ENCODE assay signal across 22 cellular contexts in the genomic region with DNA sequence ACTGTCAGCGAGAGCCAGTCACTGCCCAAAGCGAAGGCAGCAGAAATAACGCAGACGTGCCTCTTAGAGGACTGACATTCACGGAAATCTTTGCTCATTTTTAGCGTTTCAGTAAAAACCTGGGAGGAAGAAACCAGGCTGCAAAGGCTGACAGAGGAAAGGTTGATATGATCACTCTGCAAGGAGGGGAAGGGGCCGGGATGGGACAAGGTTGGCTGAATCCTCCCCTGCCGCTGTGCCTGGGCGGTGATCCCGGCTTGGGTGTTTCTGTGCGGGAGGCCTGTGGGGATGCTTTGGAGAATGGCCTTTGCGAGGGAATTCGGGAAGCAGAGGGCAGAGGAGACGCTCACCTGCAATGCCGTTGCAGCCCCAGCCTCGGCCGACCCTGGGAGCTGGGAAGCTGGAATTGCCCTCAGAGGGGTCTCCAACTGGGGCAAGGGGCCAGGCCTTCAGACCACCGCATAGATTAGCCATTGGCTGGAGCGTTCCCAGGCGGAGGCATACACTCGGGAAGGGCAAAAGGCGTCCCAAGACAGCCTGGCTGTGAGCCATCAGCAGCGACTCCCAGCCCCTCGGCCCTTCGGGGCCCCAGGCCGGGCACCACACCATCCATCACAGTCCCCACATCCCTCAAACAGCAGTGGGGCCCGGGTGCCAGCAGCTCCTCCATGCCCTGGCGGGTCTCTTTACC.
DNase-seq lines count a peak whose midpoint lies in the region; ATAC-seq and TF ChIP-seq lines count a peak whose summit lies in the region.
"Had no signal": no experiment of that assay in that cellular context is flagged by ENCODE, and none has a peak within 500 bp of the region (broad histone marks: within the 10 kb centered on the region; RNA-seq: fewer than 3 reads in every experiment).

No MANE protein-coding gene starts in this region.

- no peak overlapping the region for H3K4me3 Mint-ChIP-seq in activated CD8-positive, alpha-beta memory T cell treated with anti-CD3 and anti-CD28 coated beads, Interleukin-2, amount 10 ng/mL, durations not matched to agents 7 days and 5 days
- H3K4me3 Mint-ChIP-seq in CD14-positive monocyte = no peak overlapping the region
- H3K4me3 Mint-ChIP-seq in activated naive CD4-positive, alpha-beta T cell treated with anti-CD3 and anti-CD28 coated beads, Interleukin-2, amount 10 ng/mL, durations not matched to agents 7 days and 5 days = no peak overlapping the region

- no peaks in the 10 kb centered on the region for H3K9me3 Mint-ChIP-seq in activated CD8-positive, alpha-beta memory T cell treated with anti-CD3 and anti-CD28 coated beads, Interleukin-2, amount 10 ng/mL, durations not matched to agents 7 days and 5 days (ENCODE audit: low read depth)
- peaks cover 0 to 1% (median 0%) of the 10 kb centered on the region in 7 donors for H3K9me3 Mint-ChIP-seq in CD14-positive monocyte
- H3K9me3 Mint-ChIP-seq in activated naive CD4-positive, alpha-beta T cell treated with anti-CD3 and anti-CD28 coated beads, Interleukin-2, amount 10 ng/mL, durations not matched to agents 7 days and 5 days = no peaks in the 10 kb centered on the region

- H3K14ac ChIP-seq in neuronal stem cell (ENCODE audit: low read length) = no peak overlapping the region

- peaks cover 18 to 33% of the 10 kb centered on the region in 2 donors for H3K4me1 ChIP-seq in neuronal stem cell (ENCODE audit: control insufficient read depth in 2 of 2, insufficient read depth in 1 of 2, low read depth in 1 of 2, low read length in 2 of 2)

- CTCF ChIA-PET in activated CD8-positive, alpha-beta memory T cell treated with anti-CD3 and anti-CD28 coated beads, Interleukin-2, amount 10 ng/mL, durations not matched to agents 7 days and 5 days (lab: Charles Lee) = no interaction called here
- CTCF ChIA-PET in activated naive CD4-positive, alpha-beta T cell treated with anti-CD3 and anti-CD28 coated beads, Interleukin-2, amount 10 ng/mL, durations not matched to agents 7 days and 5 days (lab: Charles Lee) = no interaction called here

- no peaks in the 10 kb centered on the region for H3K27me3 ChIP-seq in neuronal stem cell (ENCODE audit: control insufficient read depth in 3 of 3, insufficient read depth in 3 of 3, low read depth in 1 of 3, low read length in 3 of 3)
- H3K27me3 ChIP-seq: BE2C, SJSA1 had no signal

- H3K36me3 ChIP-seq in neuronal stem cell (replicated peaks in 1 of 2; ENCODE audit: control insufficient read depth in 2 of 2, insufficient read depth in 2 of 2, low read length in 2 of 2) = no peaks in the 10 kb centered on the region
- H3K36me3 ChIP-seq: BE2C, SJSA1 had no signal

- peaks cover 3 to 5% of the 10 kb centered on the region in 2 donors for H3K9me3 ChIP-seq in neuronal stem cell (replicated peaks in 1 of 2; ENCODE audit: control insufficient read depth in 2 of 2, insufficient read depth in 1 of 2, low read depth in 1 of 2, low read length in 2 of 2)
- H3K9me3 ChIP-seq: BE2C, SJSA1 had no signal

- no peak overlapping the region for H4K8ac ChIP-seq in neuronal stem cell (ENCODE audit: low read depth, low read length)

- H3K79me1 ChIP-seq in neuronal stem cell (ENCODE audit: low read depth, low read length) = no peaks in the 10 kb centered on the region

- H3K4me3 ChIP-seq in neuronal stem cell (ENCODE audit: low read length in 2 of 2) = no peak overlapping the region
- H3K4me3 ChIP-seq: PC-9, SJSA1 had no signal

- DNase-seq in activated CD8-positive, alpha-beta memory T cell treated with anti-CD3 and anti-CD28 coated beads, Interleukin-2, amount 10 ng/mL, durations not matched to agents 7 days and 5 days = peak; percentile 30
- DNase-seq in activated CD8-positive, alpha-beta memory T cell treated with anti-CD3 and anti-CD28 coated beads, Interleukin-2, amount 50 U/mL, for 4 hours = no peak
- peak; percentile 9 for DNase-seq in GM03348 (ENCODE audit: low spot score)
- DNase-seq in ecto neural progenitor cell (ENCODE audit: low spot score) = peak; percentile 19
- no peak for DNase-seq in neuronal stem cell (ENCODE audit: low spot score)
- no peak for DNase-seq in CD14-positive monocyte (ENCODE audit: low spot score)
- no peak for DNase-seq in activated naive CD4-positive, alpha-beta T cell treated with anti-CD3 and anti-CD28 coated beads, Interleukin-2, amount 10 ng/mL, durations not matched to agents 7 days and 5 days
- DNase-seq in substantia nigra (lab: John Stamatoyannopoulos, UW) = no peak
- DNase-seq: 8988T, ACHN, Calu3, DMS153, DND-41, NCI-H1048, NCI-H1417, NCI-H2029 treated with DMSO at 0.1 percent for 48 hours, NCI-H526 treated with DMSO at 0.1 percent for 48 hours, PC-9, Right ventricle myocardium superior had no signal

- H3K27me3 Mint-ChIP-seq in activated CD8-positive, alpha-beta memory T cell treated with anti-CD3 and anti-CD28 coated beads, Interleukin-2, amount 10 ng/mL, durations not matched to agents 7 days and 5 days = no peaks in the 10 kb centered on the region
- H3K27me3 Mint-ChIP-seq in CD14-positive monocyte (ENCODE audit: low read depth in 3 of 3) = peaks cover 4 to 8% (median 5%) of the 10 kb centered on the region in 3 donors
- H3K27me3 Mint-ChIP-seq in activated naive CD4-positive, alpha-beta T cell treated with anti-CD3 and anti-CD28 coated beads, Interleukin-2, amount 10 ng/mL, durations not matched to agents 7 days and 5 days = peaks cover 6% of the 10 kb centered on the region

- no peak overlapping the region for H4K91ac ChIP-seq in neuronal stem cell (ENCODE audit: low read depth, low read length, poor library complexity)

- no peak overlapping the region for H2BK120ac ChIP-seq in neuronal stem cell (ENCODE audit: low read depth, low read length)

- H2AK5ac ChIP-seq in neuronal stem cell (ENCODE audit: low read depth, low read length) = peak overlapping the region; percentile 91

- no peak overlapping the region for H2AFZ ChIP-seq in neuronal stem cell (ENCODE audit: low read length)
- H2AFZ ChIP-seq: PC-9 had no signal

- H3K18ac ChIP-seq in neuronal stem cell (ENCODE audit: low read length) = peak overlapping the region; percentile 92

- H3K23ac ChIP-seq in neuronal stem cell (ENCODE audit: low read depth, low read length, poor library complexity) = no peak overlapping the region

- no peak for TF ChIP-seq CTCF in CD14-positive monocyte (IDR thresholded peaks at IDR 0.05)

- no peaks in the 10 kb centered on the region for H3K4me1 Mint-ChIP-seq in activated CD8-positive, alpha-beta memory T cell treated with anti-CD3 and anti-CD28 coated beads, Interleukin-2, amount 10 ng/mL, durations not matched to agents 7 days and 5 days
- no peaks in the 10 kb centered on the region for H3K4me1 Mint-ChIP-seq in CD14-positive monocyte
- no peaks in the 10 kb centered on the region for H3K4me1 Mint-ChIP-seq in activated naive CD4-positive, alpha-beta T cell treated with anti-CD3 and anti-CD28 coated beads, Interleukin-2, amount 10 ng/mL, durations not matched to agents 7 days and 5 days

- ATAC-seq in activated CD8-positive, alpha-beta memory T cell treated with anti-CD3 and anti-CD28 coated beads, Interleukin-2, amount 10 ng/mL, durations not matched to agents 7 days and 5 days = no peak
- ATAC-seq: HCT116 had no signal

- H2BK5ac ChIP-seq in neuronal stem cell (ENCODE audit: low read length) = peak overlapping the region; percentile 32

- no peak overlapping the region for H3K4ac ChIP-seq in neuronal stem cell (ENCODE audit: low read length)

- WGBS in neuronal stem cell (ENCODE audit: extremely low coverage in 2 of 2, insufficient read length in 2 of 2, insufficient replicate concordance in 1 of 2), 2 donors = no CpG with 5 or more reads among the region's 28 CpGs

- H3K4me2 ChIP-seq in neuronal stem cell (ENCODE audit: insufficient read depth, low read length, poor library complexity, severe bottlenecking) = no peak overlapping the region
- H3K4me2 ChIP-seq: PC-9 had no signal

- H2BK12ac ChIP-seq in neuronal stem cell (ENCODE audit: low read length) = no peak overlapping the region

- H3K27ac ChIP-seq in neuronal stem cell (replicated peaks; ENCODE audit: low read length) (no peak overlapping the region), substantia nigra (ENCODE audit: low read depth, low read length, poor library complexity, severe bottlenecking) (no peak overlapping the region)
- H3K27ac ChIP-seq: PC-9, SJSA1 had no signal

- no peak overlapping the region for H3K27ac Mint-ChIP-seq in activated CD8-positive, alpha-beta memory T cell treated with anti-CD3 and anti-CD28 coated beads, Interleukin-2, amount 10 ng/mL, durations not matched to agents 7 days and 5 days
- no peak overlapping the region for H3K27ac Mint-ChIP-seq in CD14-positive monocyte
- H3K27ac Mint-ChIP-seq in activated naive CD4-positive, alpha-beta T cell treated with anti-CD3 and anti-CD28 coated beads, Interleukin-2, amount 10 ng/mL, durations not matched to agents 7 days and 5 days = no peak overlapping the region

- intact Hi-C loops in CD14-positive monocyte (cut with micrococcal nuclease) = no loop called here

- no peak overlapping the region for H3K9ac ChIP-seq in neuronal stem cell (ENCODE audit: low read depth, low read length, poor library complexity)

- H2BK15ac ChIP-seq in neuronal stem cell (ENCODE audit: low read length) = peak overlapping the region; percentile 38

- H3K36me3 Mint-ChIP-seq in activated CD8-positive, alpha-beta memory T cell treated with anti-CD3 and anti-CD28 coated beads, Interleukin-2, amount 10 ng/mL, durations not matched to agents 7 days and 5 days = no peaks in the 10 kb centered on the region
- no peaks in the 10 kb centered on the region for H3K36me3 Mint-ChIP-seq in CD14-positive monocyte
- H3K36me3 Mint-ChIP-seq in activated naive CD4-positive, alpha-beta T cell treated with anti-CD3 and anti-CD28 coated beads, Interleukin-2, amount 10 ng/mL, durations not matched to agents 7 days and 5 days = no peaks in the 10 kb centered on the region

Comparison
In these comparisons a context has a peak if more than half of its experiments do, and no peak if none do; other contexts are left out.
1. DNase-seq: peak in activated CD8-positive, alpha-beta memory T cell treated with anti-CD3 and anti-CD28 coated beads, Interleukin-2, amount 10 ng/mL, durations not matched to agents 7 days and 5 days (single experiment), GM03348 (single experiment) and ecto neural progenitor cell (single experiment); none in activated CD8-positive, alpha-beta memory T cell treated with anti-CD3 and anti-CD28 coated beads, Interleukin-2, amount 50 U/mL, for 4 hours (single experiment), neuronal stem cell (single experiment), CD14-positive monocyte (single experiment), activated naive CD4-positive, alpha-beta T cell treated with anti-CD3 and anti-CD28 coated beads, Interleukin-2, amount 10 ng/mL, durations not matched to agents 7 days and 5 days (single experiment) and substantia nigra (0 of 49).